In the genomic region with DNA sequence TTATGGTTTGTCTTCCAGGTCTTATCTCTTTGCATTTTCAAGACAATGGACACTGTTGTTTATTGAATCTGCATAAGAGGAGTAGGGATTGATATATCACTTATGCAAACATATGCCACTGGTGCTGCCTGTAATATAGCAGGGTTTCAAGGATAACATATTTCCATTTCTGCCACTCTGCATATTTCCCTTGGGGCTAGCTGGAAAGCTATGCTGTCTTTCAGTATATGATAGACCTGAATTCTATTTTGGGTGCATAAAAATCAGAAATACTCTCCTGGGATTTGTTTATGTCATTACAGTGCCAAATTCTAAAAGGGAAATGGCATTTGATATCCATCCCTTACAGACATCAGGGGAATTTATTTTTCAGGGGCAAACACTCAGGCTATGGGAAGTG, we compare ENCODE assay signal across 29 cellular contexts.
"Had no signal": no experiment of that assay in that cellular context is flagged by ENCODE, and none has a peak within 500 bp of the region (broad histone marks: within the 10 kb centered on the region; RNA-seq: fewer than 3 reads in every experiment).

No MANE protein-coding gene starts in this region.

- DNase-seq: activated B cell treated with CpG ODN at 0.5 μM for 24 hours; activated CD4-positive, alpha-beta T cell treated with anti-CD3 and anti-CD28 coated beads for 48 hours; activated CD4-positive, alpha-beta T cell treated with anti-CD3 and anti-CD28 coated beads, Interleukin-2, amount 50 U/mL, for 1 hour; activated CD4-positive, alpha-beta T cell treated with anti-CD3 and anti-CD28 coated beads, Interleukin-2, amount 50 U/mL, for 48 hours; activated CD8-positive, alpha-beta memory T cell treated with anti-CD3 and anti-CD28 coated beads for 24 hours; activated CD8-positive, alpha-beta T cell treated with anti-CD3 and anti-CD28 coated beads for 36 hours; activated effector memory CD4-positive, alpha-beta T cell treated with Interleukin-2 at 50 U/mL for 16 hours; activated gamma-delta T cell treated with Interleukin-2 at 50 U/mL for 16 hours; activated naive CD4-positive, alpha-beta T cell treated with anti-CD3 and anti-CD28 coated beads for 36 hours; activated naive CD8-positive, alpha-beta T cell treated with anti-CD3 and anti-CD28 coated beads for 36 hours; activated naive CD8-positive, alpha-beta T cell treated with anti-CD3 and anti-CD28 coated beads, Interleukin-2, amount 50 U/mL, for 24 hours; activated T-cell treated with anti-CD3 and anti-CD28 coated beads, Interleukin-2, amount 50 U/mL, for 4 hours; adrenal gland; amygdala; aorta; body of pancreas; caudate nucleus; cortex of kidney; dermis blood vessel endothelial cell; effector CD4-positive, alpha-beta T cell; effector memory CD8-positive, alpha-beta T cell; erythroblast; foreskin melanocyte; heart right ventricle; T1000; WERI-Rb-1 had no signal

- H3K9me3 ChIP-seq: adrenal gland, body of pancreas, esophagus muscularis mucosa, gastroesophageal sphincter, heart right ventricle had no signal

- H3K27ac ChIP-seq: adrenal gland, body of pancreas, esophagus muscularis mucosa, gastroesophageal sphincter, heart right ventricle, hepatocyte, WERI-Rb-1 had no signal

- H2AFZ ChIP-seq: hepatocyte had no signal

- H3K4me3 ChIP-seq: adrenal gland, body of pancreas, esophagus muscularis mucosa, gastroesophageal sphincter, heart right ventricle, hepatocyte had no signal

- H3K27me3 ChIP-seq: adrenal gland, body of pancreas, esophagus muscularis mucosa, gastroesophageal sphincter, hepatocyte had no signal

- H3K79me2 ChIP-seq: hepatocyte had no signal

- H3K4me1 ChIP-seq: adrenal gland, body of pancreas, esophagus muscularis mucosa, gastroesophageal sphincter, heart right ventricle had no signal

- H3K36me3 ChIP-seq: adrenal gland, esophagus muscularis mucosa, gastroesophageal sphincter, heart right ventricle, WERI-Rb-1 had no signal

- H3K4me2 ChIP-seq: hepatocyte had no signal
